Comparison of ENCODE assay signal across 16 cellular contexts in the genomic region with DNA sequence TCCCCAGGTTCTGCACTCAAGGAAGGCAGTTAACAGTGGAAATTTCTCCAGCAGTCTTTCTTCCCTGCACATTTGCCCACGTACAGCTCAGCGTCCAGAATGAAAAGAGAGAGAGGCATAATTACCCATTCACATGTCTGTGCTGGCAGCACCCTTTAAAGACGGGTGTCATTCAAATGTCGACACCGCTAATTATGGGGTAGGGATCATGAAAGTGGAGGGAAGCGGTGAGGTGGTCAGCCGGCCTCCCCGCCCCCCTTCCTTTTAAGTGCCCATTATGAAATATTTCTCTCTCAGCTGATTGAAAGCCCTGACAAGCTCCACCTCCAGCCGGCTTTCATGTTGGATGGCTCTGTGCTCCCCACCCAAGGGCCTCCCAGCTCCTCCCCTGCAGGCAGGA.
"Had no signal": no experiment of that assay in that cellular context is flagged by ENCODE, and none has a peak within 500 bp of the region (broad histone marks: within the 10 kb centered on the region; RNA-seq: fewer than 3 reads in every experiment).

No MANE protein-coding gene starts in this region.

- DNase-seq: activated CD4-positive, alpha-beta memory T cell treated with anti-CD3 and anti-CD28 coated beads for 36 hours; activated CD4-positive, alpha-beta T cell treated with anti-CD3 and anti-CD28 coated beads for 48 hours; activated naive CD4-positive, alpha-beta T cell treated with anti-CD3 and anti-CD28 coated beads for 36 hours; activated naive CD8-positive, alpha-beta T cell treated with anti-CD3 and anti-CD28 coated beads, Interleukin-2, amount 10 ng/mL, durations not matched to agents 7 days and 5 days; activated T-cell treated with anti-CD3 and anti-CD28 coated beads, Interleukin-2, amount 50 U/mL, for 48 hours; cortex of kidney; endodermal cell; esophagus squamous epithelium; head of caudate nucleus; hypothalamus; left ventricle myocardium superior; mammary epithelial cell; naive thymus-derived CD8-positive, alpha-beta T cell; stimulated activated CD4-positive, alpha-beta T cell treated with anti-CD3 and anti-CD28 coated beads, Interleukin-4, amount 100 ng/mL, for 24 hours; stimulated activated naive CD4-positive, alpha-beta T cell treated with Interleukin-2 at 50 U/mL for 16 hours had no signal

- ATAC-seq: gastroesophageal sphincter; left ventricle myocardium superior; naive thymus-derived CD8-positive, alpha-beta T cell had no signal
